11 cellular contexts compared by ENCODE assay signal in genomic region chr2:83081835-83082522, GRCh38.
A peak's percentile ranks its signal among the peaks of the same experiment; 100 is the strongest.
DNase-seq lines count a peak whose midpoint lies in the region; TF ChIP-seq lines count a peak whose summit lies in the region.
"Had no signal": no experiment of that assay in that cellular context is flagged by ENCODE, and none has a peak within 500 bp of the region (broad histone marks: within the 10 kb centered on the region; RNA-seq: fewer than 3 reads in every experiment).

No MANE protein-coding gene starts in this region.

- H3K9me2 ChIP-seq in hepatocyte (replicated peaks; ENCODE audit: insufficient read depth): no peaks in the 10 kb centered on the region

- intact Hi-C loops in vagina (cut with DNase I): no loop called here

- no peak overlapping the region for H3K9ac ChIP-seq in adipocyte (ENCODE audit: low read length)

- H3K4me2 ChIP-seq in hepatocyte: peak overlapping the region; percentile 13

- no peak overlapping the region for H2AFZ ChIP-seq in hepatocyte

- H3K9me3 ChIP-seq in adipocyte (ENCODE audit: control insufficient read depth, low read length) (no peaks in the 10 kb centered on the region), hepatocyte (ENCODE audit: low read depth) (no peaks in the 10 kb centered on the region), vagina (no peaks in the 10 kb centered on the region)

- H3K4me3 ChIP-seq in adipocyte (ENCODE audit: low read length): no peak overlapping the region
- no peak overlapping the region for H3K4me3 ChIP-seq in hepatocyte
- no peak overlapping the region for H3K4me3 ChIP-seq in vagina

- no peak for TF ChIP-seq CTCF in hepatocyte (IDR thresholded peaks at IDR 0.05; ENCODE audit: poor library complexity)
- TF ChIP-seq CTCF in vagina (IDR thresholded peaks at IDR 0.05): no peak

- no peaks in the 10 kb centered on the region for H3K27me3 ChIP-seq in adipocyte (replicated peaks; ENCODE audit: control insufficient read depth, insufficient read depth, low read length)
- no peaks in the 10 kb centered on the region for H3K27me3 ChIP-seq in hepatocyte
- no peaks in the 10 kb centered on the region for H3K27me3 ChIP-seq in vagina

- peak; percentile 70 for DNase-seq in COLO668 (lab: John Stamatoyannopoulos, UW; ENCODE audit: unreplicated experiment)
- peak; percentile 92 for DNase-seq in NCI-H1694 (lab: John Stamatoyannopoulos, UW)
- DNase-seq in adipocyte (ENCODE audit: low read depth): peak; percentile 49
- peak; percentile 64 for DNase-seq in hepatocyte (ENCODE audit: low spot score)
- DNase-seq in NK-92 treated with Interleukin-12 subunit alpha and Interleukin-12 subunit beta, amount 100 ng/mL, for 24 hours (lab: John Stamatoyannopoulos, UW): no peak
- DNase-seq in activated CD4-positive, alpha-beta T cell treated with anti-CD3 and anti-CD28 coated beads for 1 hour: no peak
- no peak for DNase-seq in activated CD4-positive, alpha-beta T cell treated with anti-CD3 and anti-CD28 coated beads, Interleukin-2, amount 50 U/mL, for 1 hour
- no peak for DNase-seq in vagina (ENCODE audit: extremely low spot score in 2 of 2)
- DNase-seq: activated T-cell treated with anti-CD3 and anti-CD28 coated beads, Interleukin-2, amount 50 U/mL, for 24 hours; GDM1; stimulated activated CD4-positive, alpha-beta T cell treated with anti-CD3 and anti-CD28 coated beads, Interleukin-15, amount 100 ng/mL, for 24 hours had no signal

- TF ChIP-seq POLR2A in vagina (IDR thresholded peaks at IDR 0.05): no peak

- no peaks in the 10 kb centered on the region for H3K36me3 ChIP-seq in adipocyte (ENCODE audit: control insufficient read depth, insufficient read depth, low read length, severe bottlenecking)
- no peaks in the 10 kb centered on the region for H3K36me3 ChIP-seq in hepatocyte (replicated peaks; ENCODE audit: insufficient read depth, low read depth)
- no peaks in the 10 kb centered on the region for H3K36me3 ChIP-seq in vagina

- H4K20me1 ChIP-seq in hepatocyte (ENCODE audit: insufficient read depth, poor library complexity, severe bottlenecking): no peaks in the 10 kb centered on the region

- 62% methylated on average over 5 of the region's 5 CpGs for WGBS in hepatocyte (ENCODE audit: low lambda C conversion rate, missing lambda C conversion rate)

- H3K27ac ChIP-seq in hepatocyte: no peak overlapping the region
- H3K27ac ChIP-seq in vagina: no peak overlapping the region

- no peaks in the 10 kb centered on the region for H3K79me2 ChIP-seq in hepatocyte

- H3K4me1 ChIP-seq in adipocyte (ENCODE audit: control insufficient read depth, insufficient read depth, low read length) (no peaks in the 10 kb centered on the region), hepatocyte (ENCODE audit: insufficient read depth) (no peaks in the 10 kb centered on the region), vagina (no peaks in the 10 kb centered on the region)

Comparison
In these comparisons a context has a peak if more than half of its experiments do, and no peak if none do; other contexts are left out.
1. DNase-seq: peak in COLO668 (single experiment), NCI-H1694 (single experiment), adipocyte (single experiment) and hepatocyte (single experiment); none in NK-92 treated with Interleukin-12 subunit alpha and Interleukin-12 subunit beta, amount 100 ng/mL, for 24 hours (single experiment), activated CD4-positive, alpha-beta T cell treated with anti-CD3 and anti-CD28 coated beads for 1 hour (single experiment), activated CD4-positive, alpha-beta T cell treated with anti-CD3 and anti-CD28 coated beads, Interleukin-2, amount 50 U/mL, for 1 hour (single experiment) and vagina (0 of 2).